Comparison of ENCODE assay signal across 9 cellular contexts in genomic region chr22:26169312-26170111, GRCh38. TPM values are rescaled to one million over a fixed set of nuclear protein-coding genes. Genes with fewer than 3 reads are reported as not detected.
A peak's percentile ranks its signal among the peaks of the same experiment; 100 is the strongest.
DNase-seq lines count a peak whose midpoint lies in the region; ATAC-seq, FAIRE-seq and TF ChIP-seq lines count a peak whose summit lies in the region.
"Had no signal": no experiment of that assay in that cellular context is flagged by ENCODE, and none has a peak within 500 bp of the region (broad histone marks: within the 10 kb centered on the region; RNA-seq: fewer than 3 reads in every experiment).

SEZ6L (plus strand) TSS chr22:26169462; CDS start chr22:26169670, 208 bp downstream.

- intact Hi-C loops in breast epithelium (cut with DNase I; ENCODE audit: low total_unique reads), result no loop called here
- intact Hi-C loops in mammary epithelial cell (cut with micrococcal nuclease), result no loop called here
- intact Hi-C loops in activated T-helper 2 cell treated with anti-CD3 and anti-CD28 coated beads, Interferon-gamma antibody, Interleukin-2, Interleukin-4, amounts not matched to agents 10 μg/mL and 5 μg/mL and 100 μg/mL, durations not matched to agents 14 hours and 24 hours and 36 hours (cut with micrococcal nuclease), result no loop called here

- 5% methylated on average over 4 of the region's 92 CpGs for WGBS in mammary epithelial cell (ENCODE audit: low coverage, missing lambda C conversion rate)

- no peak within 1 kb of the TSS for H3K27ac Mint-ChIP-seq in central memory CD8-positive, alpha-beta T cell (ENCODE audit: low read depth)
- H3K27ac Mint-ChIP-seq in mesothelial cell of epicardium, result no peak within 1 kb of the TSS
- H3K27ac Mint-ChIP-seq in activated T-helper 2 cell treated with anti-CD3 and anti-CD28 coated beads, Interferon-gamma antibody, Interleukin-2, Interleukin-4, amounts not matched to agents 10 μg/mL and 5 μg/mL and 100 μg/mL, durations not matched to agents 14 hours and 24 hours and 36 hours, result no peak within 1 kb of the TSS

- dilution Hi-C loops in mammary epithelial cell (cut with HindIII; ENCODE audit: low sequenced_read_pairs), result no loop called here

- FAIRE-seq in urothelium cell line (lab: Jason Lieb, UNC), result peak; percentile 77

- H3K9me3 ChIP-seq in breast epithelium (no peaks in the 10 kb centered on the region), mammary epithelial cell (replicated peaks; ENCODE audit: insufficient read depth, low read length) (no peaks in the 10 kb centered on the region)

- TF ChIP-seq CTCF in breast epithelium (IDR thresholded peaks at IDR 0.05) (no peak), mammary epithelial cell (conservative IDR thresholded peaks at IDR 0.05 in 1 of 2, IDR thresholded peaks at IDR 0.05 in 1 of 2; ENCODE audit: extremely low read depth in 1 of 2, insufficient read depth in 1 of 2, low read depth in 1 of 2, low read length in 2 of 2) (no peak), mesothelial cell of epicardium (IDR thresholded peaks at IDR 0.05; ENCODE audit: unreplicated experiment) (no peak), foreskin fibroblast (IDR thresholded peaks at IDR 0.05; ENCODE audit: low read depth, low read length) (no peak)

- in situ Hi-C loops in mammary epithelial cell (cut with MboI; ENCODE audit: low sequenced_read_pairs in 2 of 2), result no loop called here

- peaks cover 4 to 65% of the 10 kb centered on the region in 2 donors for H3K27me3 ChIP-seq in breast epithelium
- peaks cover 21% of the 10 kb centered on the region for H3K27me3 ChIP-seq in mammary epithelial cell (ENCODE audit: insufficient read depth, low read length)

- no TSS peak for BruUV-seq in mammary epithelial cell (replicated peaks; lab: Mats Ljungman, UMichigan)

- H3K27ac ChIP-seq in breast epithelium (no peak within 1 kb of the TSS), mammary epithelial cell (ENCODE audit: insufficient read depth, low read depth, low read length) (no peak within 1 kb of the TSS)

- peaks cover 0 to 5% of the 10 kb centered on the region in 2 donors for H3K4me1 ChIP-seq in breast epithelium
- no peaks in the 10 kb centered on the region for H3K4me1 ChIP-seq in mammary epithelial cell (ENCODE audit: insufficient read depth, low read length)

- H3K4me2 ChIP-seq in mammary epithelial cell (ENCODE audit: insufficient read depth, low read depth, low read length), result no peak within 1 kb of the TSS

- DNase-seq in breast epithelium (ENCODE audit: low spot score in 2 of 2) (no peak), mammary epithelial cell (no peak), mesothelial cell of epicardium (ENCODE audit: low spot score in 2 of 2, unreplicated experiment in 2 of 2) (peak in 1 of 2 experiments; percentile 41), urothelium cell line (ENCODE audit: low spot score) (peak; percentile 76), foreskin fibroblast (no peak)
- no peak for DNase-seq in central memory CD8-positive, alpha-beta T cell (ENCODE audit: low spot score in 2 of 2)
- no peak for DNase-seq in activated T-helper 2 cell treated with anti-CD3 and anti-CD28 coated beads, Interferon-gamma antibody, Interleukin-2, Interleukin-4, amounts not matched to agents 10 μg/mL and 5 μg/mL and 100 μg/mL, durations not matched to agents 14 hours and 24 hours and 36 hours (ENCODE audit: low spot score)
- DNase-seq: DND-41 had no signal

- H3K79me2 ChIP-seq in mammary epithelial cell (ENCODE audit: insufficient read depth, low read length), result no peaks in the 10 kb centered on the region

- CTCF ChIA-PET in mammary epithelial cell (lab: Charles Lee; ENCODE audit: low non-redundant PET), result no interaction called here

- no peaks in the 10 kb centered on the region for H3K36me3 Mint-ChIP-seq in central memory CD8-positive, alpha-beta T cell (ENCODE audit: insufficient read depth)
- H3K36me3 Mint-ChIP-seq in mesothelial cell of epicardium, result no peaks in the 10 kb centered on the region
- H3K36me3 Mint-ChIP-seq in activated T-helper 2 cell treated with anti-CD3 and anti-CD28 coated beads, Interferon-gamma antibody, Interleukin-2, Interleukin-4, amounts not matched to agents 10 μg/mL and 5 μg/mL and 100 μg/mL, durations not matched to agents 14 hours and 24 hours and 36 hours (ENCODE audit: low read depth), result no peaks in the 10 kb centered on the region

- H3K27me3 Mint-ChIP-seq in central memory CD8-positive, alpha-beta T cell, result peaks cover 93% of the 10 kb centered on the region
- peaks cover 95% of the 10 kb centered on the region for H3K27me3 Mint-ChIP-seq in mesothelial cell of epicardium (ENCODE audit: low read depth)
- peaks cover 50% of the 10 kb centered on the region for H3K27me3 Mint-ChIP-seq in activated T-helper 2 cell treated with anti-CD3 and anti-CD28 coated beads, Interferon-gamma antibody, Interleukin-2, Interleukin-4, amounts not matched to agents 10 μg/mL and 5 μg/mL and 100 μg/mL, durations not matched to agents 14 hours and 24 hours and 36 hours (ENCODE audit: low read depth)

- no peak within 1 kb of the TSS for H3K9ac ChIP-seq in mammary epithelial cell (ENCODE audit: insufficient read depth, low read length)

- no peaks in the 10 kb centered on the region for H4K20me1 ChIP-seq in mammary epithelial cell (ENCODE audit: insufficient read depth, low read length)

- no peaks in the 10 kb centered on the region for H3K9me3 Mint-ChIP-seq in central memory CD8-positive, alpha-beta T cell
- H3K9me3 Mint-ChIP-seq in mesothelial cell of epicardium, result no peaks in the 10 kb centered on the region
- H3K9me3 Mint-ChIP-seq in activated T-helper 2 cell treated with anti-CD3 and anti-CD28 coated beads, Interferon-gamma antibody, Interleukin-2, Interleukin-4, amounts not matched to agents 10 μg/mL and 5 μg/mL and 100 μg/mL, durations not matched to agents 14 hours and 24 hours and 36 hours, result no peaks in the 10 kb centered on the region

- no peak for TF ChIP-seq POLR2A in breast epithelium (IDR thresholded peaks at IDR 0.05)

- H2AFZ ChIP-seq in mammary epithelial cell (ENCODE audit: low read depth, low read length), result no peak within 1 kb of the TSS

- peak within 1 kb of the TSS; percentile 41 for H3K4me3 Mint-ChIP-seq in central memory CD8-positive, alpha-beta T cell
- H3K4me3 Mint-ChIP-seq in mesothelial cell of epicardium, result peak within 1 kb of the TSS; percentile 65
- no peak within 1 kb of the TSS for H3K4me3 Mint-ChIP-seq in activated T-helper 2 cell treated with anti-CD3 and anti-CD28 coated beads, Interferon-gamma antibody, Interleukin-2, Interleukin-4, amounts not matched to agents 10 μg/mL and 5 μg/mL and 100 μg/mL, durations not matched to agents 14 hours and 24 hours and 36 hours (ENCODE audit: low read depth)

- no peak for ATAC-seq in central memory CD8-positive, alpha-beta T cell (replicated peaks; ENCODE audit: extremely low read depth, poor library complexity, severe bottlenecking)
- ATAC-seq in GM18907 (IDR thresholded peaks at IDR 0.05; ENCODE audit: unreplicated experiment), result no peak

- H3K36me3 ChIP-seq in breast epithelium (no peaks in the 10 kb centered on the region), mammary epithelial cell (ENCODE audit: insufficient read depth, low read length) (no peaks in the 10 kb centered on the region)

- H3K4me3 ChIP-seq in breast epithelium (peak within 1 kb of the TSS; percentile 40 to 58 (median 51)), mammary epithelial cell (replicated peaks in 1 of 3; ENCODE audit: insufficient read depth in 1 of 3, low read depth in 2 of 3, low read length in 3 of 3) (no peak within 1 kb of the TSS), foreskin fibroblast (ENCODE audit: low read depth in 1 of 2, low read length in 2 of 2) (no peak within 1 kb of the TSS)

- H3K4me1 Mint-ChIP-seq in central memory CD8-positive, alpha-beta T cell, result no peaks in the 10 kb centered on the region
- H3K4me1 Mint-ChIP-seq in mesothelial cell of epicardium, result peaks cover 6% of the 10 kb centered on the region
- no peaks in the 10 kb centered on the region for H3K4me1 Mint-ChIP-seq in activated T-helper 2 cell treated with anti-CD3 and anti-CD28 coated beads, Interferon-gamma antibody, Interleukin-2, Interleukin-4, amounts not matched to agents 10 μg/mL and 5 μg/mL and 100 μg/mL, durations not matched to agents 14 hours and 24 hours and 36 hours (ENCODE audit: low read depth)

RNA-seq across cellular contexts. Expression of gene SEZ6L, which starts in this region (rescaled TPM):
- total RNA-seq in breast epithelium (under 1 TPM; under 0.01 to 0.16 (median 0.15) TPM), mammary epithelial cell (not detected), mesothelial cell of epicardium (0.07 to 0.18 TPM (median 0.16 TPM) in 3 replicates)
- polyA plus RNA-seq in mammary epithelial cell, result not detected
- polyA minus RNA-seq in mammary epithelial cell, result not detected
- not detected in 2 replicates for total RNA-seq in activated T-helper 2 cell treated with anti-CD3 and anti-CD28 coated beads, Interferon-gamma antibody, Interleukin-2, Interleukin-4, amounts not matched to agents 10 μg/mL and 5 μg/mL and 100 μg/mL, durations not matched to agents 14 hours and 24 hours and 36 hours

Comparison
In these comparisons a context has a peak if more than half of its experiments do, and no peak if none do; other contexts are left out.
1. H3K4me3 ChIP-seq: peak in breast epithelium (3 of 3); none in mammary epithelial cell (0 of 3) and foreskin fibroblast (0 of 2).